Comparison of ENCODE assay signal across 8 cellular contexts in genomic region chr9:10612649-10613398, GRCh38. TPM values are rescaled to one million over a fixed set of nuclear protein-coding genes. Genes with fewer than 3 reads are reported as not detected.
DNase-seq lines count a peak whose midpoint lies in the region; ATAC-seq and TF ChIP-seq lines count a peak whose summit lies in the region.

Gene PTPRD (minus strand): TSS chr9:10613002.

- peaks cover 46% of the 10 kb centered on the region for H3K27me3 Mint-ChIP-seq in activated naive CD8-positive, alpha-beta T cell treated with anti-CD3 and anti-CD28 coated beads for 36 hours

- H3K4me1 Mint-ChIP-seq in activated naive CD8-positive, alpha-beta T cell treated with anti-CD3 and anti-CD28 coated beads for 36 hours, result peaks cover 4% of the 10 kb centered on the region

- no peaks in the 10 kb centered on the region for H3K79me2 ChIP-seq in parathyroid adenoma

- H3K4me3 ChIP-seq in left ventricle myocardium inferior (peak within 1 kb of the TSS; percentile 62), parathyroid adenoma (ENCODE audit: low read depth, low read length) (peak within 1 kb of the TSS; percentile 4)
- no peak within 1 kb of the TSS for H3K4me3 ChIP-seq in effector memory CD4-positive, alpha-beta T cell (ENCODE audit: insufficient read depth, low read depth, low read length, poor library complexity, severe bottlenecking)

- in situ Hi-C loops in ACHN (cut with HindIII; ENCODE audit: low pct_ligation_motif_present, low pct_unique_long_range_greater_than_20kb, low sequenced_read_pairs), result no loop called here

- intact Hi-C loops in left ventricle myocardium inferior (cut with micrococcal nuclease), result no loop called here

- H3K36me3 Mint-ChIP-seq in activated naive CD8-positive, alpha-beta T cell treated with anti-CD3 and anti-CD28 coated beads for 36 hours, result peaks cover 3% of the 10 kb centered on the region

- no peaks in the 10 kb centered on the region for H3K36me3 ChIP-seq in left ventricle myocardium inferior
- H3K36me3 ChIP-seq in parathyroid adenoma (ENCODE audit: control insufficient read depth, insufficient read depth, low read length), result no peaks in the 10 kb centered on the region
- H3K36me3 ChIP-seq in effector memory CD4-positive, alpha-beta T cell (ENCODE audit: control insufficient read depth, insufficient read depth, low read length), result no peaks in the 10 kb centered on the region

- peak within 1 kb of the TSS; percentile 42 for H2AFZ ChIP-seq in parathyroid adenoma

- TF ChIP-seq CTCF in left ventricle myocardium inferior (IDR thresholded peaks at IDR 0.05; ENCODE audit: borderline replicate concordance) (no peak), parathyroid adenoma (IDR thresholded peaks at IDR 0.05) (no peak)

- peak within 1 kb of the TSS; percentile 33 for H3K4me2 ChIP-seq in parathyroid adenoma (ENCODE audit: low read length)

- peak; percentile 35 for DNase-seq in ACHN
- peak; percentile 33 for DNase-seq in NCI-H2107 (lab: John Stamatoyannopoulos, UW)
- peak; percentile 44 for DNase-seq in activated naive CD8-positive, alpha-beta T cell treated with anti-CD3 and anti-CD28 coated beads for 36 hours
- no peak for DNase-seq in left ventricle myocardium inferior
- DNase-seq in effector memory CD4-positive, alpha-beta T cell, result no peak

- H3K9ac ChIP-seq in parathyroid adenoma, result no peak within 1 kb of the TSS

- H3K27ac ChIP-seq in left ventricle myocardium inferior (replicated peaks) (no peak within 1 kb of the TSS), parathyroid adenoma (no peak within 1 kb of the TSS)
- no peak within 1 kb of the TSS for H3K27ac ChIP-seq in effector memory CD4-positive, alpha-beta T cell (ENCODE audit: insufficient read depth, low read length, poor library complexity, severe bottlenecking)

- H3K27me3 ChIP-seq in left ventricle myocardium inferior (ENCODE audit: low read depth) (peaks cover 83% of the 10 kb centered on the region), parathyroid adenoma (ENCODE audit: control insufficient read depth, insufficient read depth, low read length) (peaks cover 4% of the 10 kb centered on the region)
- H3K27me3 ChIP-seq in effector memory CD4-positive, alpha-beta T cell (replicated peaks; ENCODE audit: control insufficient read depth, insufficient read depth, low read length, poor library complexity, severe bottlenecking), result peaks cover 14% of the 10 kb centered on the region

- H3K4me1 ChIP-seq in left ventricle myocardium inferior, result peaks cover 14% of the 10 kb centered on the region
- no peaks in the 10 kb centered on the region for H3K4me1 ChIP-seq in parathyroid adenoma
- H3K4me1 ChIP-seq in effector memory CD4-positive, alpha-beta T cell (ENCODE audit: control insufficient read depth, insufficient read depth, low read length, poor library complexity, severe bottlenecking), result no peaks in the 10 kb centered on the region

- H3K9me3 Mint-ChIP-seq in activated naive CD8-positive, alpha-beta T cell treated with anti-CD3 and anti-CD28 coated beads for 36 hours, result no peaks in the 10 kb centered on the region

- H3K9me3 ChIP-seq in left ventricle myocardium inferior (replicated peaks) (no peaks in the 10 kb centered on the region), parathyroid adenoma (ENCODE audit: control insufficient read depth, low read length) (no peaks in the 10 kb centered on the region)
- H3K9me3 ChIP-seq in effector memory CD4-positive, alpha-beta T cell (ENCODE audit: control insufficient read depth, low read length), result no peaks in the 10 kb centered on the region

- no peak within 1 kb of the TSS for H3K27ac Mint-ChIP-seq in activated naive CD8-positive, alpha-beta T cell treated with anti-CD3 and anti-CD28 coated beads for 36 hours

- H3K4me3 Mint-ChIP-seq in activated naive CD8-positive, alpha-beta T cell treated with anti-CD3 and anti-CD28 coated beads for 36 hours, result peak within 1 kb of the TSS; percentile 69

- ATAC-seq in GM18499 (IDR thresholded peaks at IDR 0.05; ENCODE audit: insufficient read depth, unreplicated experiment) (peak; percentile 90), HG02938 (IDR thresholded peaks at IDR 0.05; ENCODE audit: unreplicated experiment) (peak; percentile 98)

RNA-seq across cellular contexts. Expression of gene PTPRD, which starts in this region (rescaled TPM):
- under 1 TPM; 0.16 to 0.18 TPM for total RNA-seq in activated naive CD8-positive, alpha-beta T cell treated with anti-CD3 and anti-CD28 coated beads for 36 hours
- 15.6 TPM for total RNA-seq in left ventricle myocardium inferior

Comparison
In these comparisons a context has a peak if more than half of its experiments do, and no peak if none do; other contexts are left out.
1. RNA of gene PTPRD (total RNA-seq): 15.6 TPM in left ventricle myocardium inferior (single experiment); 0.16 to 0.18 TPM in activated naive CD8-positive, alpha-beta T cell treated with anti-CD3 and anti-CD28 coated beads for 36 hours; every median in the first group is over 10 times any median in the second.
2. Peak in DNase-seq in activated naive CD8-positive, alpha-beta T cell treated with anti-CD3 and anti-CD28 coated beads for 36 hours; RNA of the gene not detected or under 1 TPM.
3. DNase-seq: peak in ACHN (single experiment) and NCI-H2107 (single experiment); none in left ventricle myocardium inferior (single experiment) and effector memory CD4-positive, alpha-beta T cell (0 of 3).